ENCODE assay signal across 25 cellular contexts in the genomic region with DNA sequence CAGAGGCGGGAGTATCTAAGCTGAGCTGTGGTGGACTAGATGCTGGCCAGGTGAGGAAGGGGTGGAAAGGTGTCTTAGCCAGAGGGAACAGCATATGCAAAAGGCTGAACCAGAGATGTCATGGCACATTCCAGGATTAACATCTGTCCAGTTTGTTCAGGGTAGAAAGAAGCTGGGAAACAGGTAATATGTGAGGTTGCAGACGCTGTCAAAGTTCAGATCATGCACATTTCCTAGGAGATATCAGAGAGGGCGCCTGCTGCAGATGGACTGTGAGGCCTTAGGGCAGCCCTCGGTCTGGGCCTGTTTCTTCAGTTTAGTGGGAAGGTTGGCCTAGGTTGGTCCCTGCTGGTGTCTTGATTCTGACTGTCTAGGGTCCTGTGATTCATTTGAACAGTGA.
"Had no signal": no experiment of that assay in that cellular context is flagged by ENCODE, and none has a peak within 500 bp of the region (broad histone marks: within the 10 kb centered on the region; RNA-seq: fewer than 3 reads in every experiment).

No MANE protein-coding gene starts in this region.

- H3K27me3 Mint-ChIP-seq: effector memory CD8-positive, alpha-beta T cell; natural killer cell treated with Interleukin-12 subunit alpha and Interleukin-12 subunit beta and Interleukin-15 and Interleukin-18, amount 100 ng/mL, for 72 hours; stimulated activated naive CD8-positive, alpha-beta T cell treated with anti-CD3 and anti-CD28 coated beads, Interleukin-15, Interleukin-2, amounts not matched to agents 100 ng/mL and 50 ng/mL, for 24 hours; type B pancreatic cell had no signal

- ATAC-seq: effector memory CD8-positive, alpha-beta T cell; gastroesophageal sphincter; left cardiac atrium; lower lobe of right lung; natural killer cell treated with Interleukin-12 subunit alpha and Interleukin-12 subunit beta and Interleukin-15 and Interleukin-18, amount 100 ng/mL, for 72 hours; stimulated activated memory B cell treated with anti-CD40 and anti-IgM and Interleukin-4, amounts not matched to agents 10 μg/mL and 1 μg/mL and 100 μg/mL, for 72 hours had no signal

- H3K4me2 ChIP-seq: neural progenitor cell had no signal

- H3K9me3 ChIP-seq: esophagus squamous epithelium, gastroesophageal sphincter, left ventricle myocardium inferior, lower lobe of right lung, ovary, right atrium auricular region, testis, uterus had no signal

- H3K4me3 Mint-ChIP-seq: effector memory CD8-positive, alpha-beta T cell; immature natural killer cell; natural killer cell treated with Interleukin-12 subunit alpha and Interleukin-12 subunit beta and Interleukin-15 and Interleukin-18, amount 100 ng/mL, for 72 hours; neural progenitor cell; stimulated activated memory B cell treated with anti-CD40 and anti-IgM and Interleukin-4, amounts not matched to agents 10 μg/mL and 1 μg/mL and 100 μg/mL, for 72 hours; stimulated activated naive CD8-positive, alpha-beta T cell treated with anti-CD3 and anti-CD28 coated beads, Interleukin-15, Interleukin-2, amounts not matched to agents 100 ng/mL and 50 ng/mL, for 24 hours; type B pancreatic cell had no signal

- H3K9ac ChIP-seq: neural progenitor cell had no signal

- H2AFZ ChIP-seq: neural progenitor cell had no signal

- H3K4me1 Mint-ChIP-seq: immature natural killer cell; stimulated activated memory B cell treated with anti-CD40 and anti-IgM and Interleukin-4, amounts not matched to agents 10 μg/mL and 1 μg/mL and 100 μg/mL, for 72 hours had no signal

- H3K9me3 Mint-ChIP-seq: effector memory CD8-positive, alpha-beta T cell; immature natural killer cell; natural killer cell treated with Interleukin-12 subunit alpha and Interleukin-12 subunit beta and Interleukin-15 and Interleukin-18, amount 100 ng/mL, for 72 hours; neural progenitor cell; stimulated activated memory B cell treated with anti-CD40 and anti-IgM and Interleukin-4, amounts not matched to agents 10 μg/mL and 1 μg/mL and 100 μg/mL, for 72 hours; stimulated activated naive CD8-positive, alpha-beta T cell treated with anti-CD3 and anti-CD28 coated beads, Interleukin-15, Interleukin-2, amounts not matched to agents 100 ng/mL and 50 ng/mL, for 24 hours; type B pancreatic cell had no signal

- H3K36me3 ChIP-seq: gastroesophageal sphincter, left ventricle myocardium inferior, lower lobe of right lung, neural progenitor cell, ovary, right atrium auricular region, uterus had no signal

- H3K27ac Mint-ChIP-seq: effector memory CD8-positive, alpha-beta T cell; immature natural killer cell; natural killer cell treated with Interleukin-12 subunit alpha and Interleukin-12 subunit beta and Interleukin-15 and Interleukin-18, amount 100 ng/mL, for 72 hours; neural progenitor cell; stimulated activated memory B cell treated with anti-CD40 and anti-IgM and Interleukin-4, amounts not matched to agents 10 μg/mL and 1 μg/mL and 100 μg/mL, for 72 hours; type B pancreatic cell had no signal

- DNase-seq: effector memory CD8-positive, alpha-beta T cell; esophagus squamous epithelium; foreskin fibroblast; glutamatergic neuron; immature natural killer cell; kidney; left cardiac atrium; left ventricle myocardium inferior; lower lobe of right lung; mesenchymal stem cell; midbrain; ovary; small intestine; stimulated activated CD4-positive, alpha-beta T cell treated with anti-CD3 and anti-CD28 coated beads, Interleukin-4, amount 100 ng/mL, for 1 hour; stimulated activated CD8-positive, alpha-beta memory T cell treated with anti-CD3 and anti-CD28 coated beads, Interleukin-4, amount 100 ng/mL, for 48 hours; testis; uterus had no signal

- H3K27me3 ChIP-seq: esophagus squamous epithelium, gastroesophageal sphincter, neural progenitor cell, ovary, right atrium auricular region, testis, uterus had no signal

- H3K4me1 ChIP-seq: esophagus squamous epithelium, left ventricle myocardium inferior, lower lobe of right lung, right atrium auricular region, testis, uterus had no signal

- H3K27ac ChIP-seq: epithelial cell of prostate, gastroesophageal sphincter, left ventricle myocardium inferior, lower lobe of right lung, neural progenitor cell, ovary, right atrium auricular region, testis, uterus had no signal

- H3K36me3 Mint-ChIP-seq: immature natural killer cell; natural killer cell treated with Interleukin-12 subunit alpha and Interleukin-12 subunit beta and Interleukin-15 and Interleukin-18, amount 100 ng/mL, for 72 hours; neural progenitor cell; stimulated activated memory B cell treated with anti-CD40 and anti-IgM and Interleukin-4, amounts not matched to agents 10 μg/mL and 1 μg/mL and 100 μg/mL, for 72 hours; type B pancreatic cell had no signal

- H3K4me3 ChIP-seq: esophagus squamous epithelium, gastroesophageal sphincter, left ventricle myocardium inferior, lower lobe of right lung, neural progenitor cell, ovary, right atrium auricular region, testis, uterus had no signal
